In the genomic region with DNA sequence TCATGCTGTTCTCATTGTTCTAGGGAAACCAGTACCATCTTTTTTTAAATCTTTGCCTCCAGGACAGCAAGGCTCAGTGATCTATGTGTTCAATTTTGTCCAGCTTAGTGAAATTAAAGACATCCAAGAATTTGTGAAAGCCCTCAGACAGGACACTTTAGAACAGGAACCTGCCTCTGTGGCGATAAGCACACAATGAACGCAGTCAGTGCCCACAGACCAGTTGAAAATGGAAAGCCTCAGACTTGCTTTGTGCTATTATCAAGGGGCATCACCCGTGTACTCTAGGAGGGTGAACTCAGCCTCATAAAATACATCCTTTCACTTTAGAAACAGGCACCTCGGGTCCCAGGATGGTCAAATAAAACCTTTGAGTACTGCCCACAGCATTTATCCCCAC, we compare ENCODE assay signal across 11 cellular contexts. TPM values are rescaled to one million over a fixed set of nuclear protein-coding genes. Genes with fewer than 3 reads are reported as not detected.
DNase-seq lines count a peak whose midpoint lies in the region; ATAC-seq and TF ChIP-seq lines count a peak whose summit lies in the region.
"Had no signal": no experiment of that assay in that cellular context is flagged by ENCODE, and none has a peak within 500 bp of the region (broad histone marks: within the 10 kb centered on the region; RNA-seq: fewer than 3 reads in every experiment).

No MANE protein-coding gene starts in this region.

- peaks cover 24% of the 10 kb centered on the region for H3K27me3 Mint-ChIP-seq in activated CD8-positive, alpha-beta T cell treated with anti-CD3 and anti-CD28 coated beads for 36 hours
- peaks cover 42% of the 10 kb centered on the region for H3K27me3 Mint-ChIP-seq in stimulated activated naive CD8-positive, alpha-beta T cell treated with anti-CD3 and anti-CD28 coated beads, Interleukin-15, amount 100 ng/mL, for 72 hours

- WGBS in hepatocyte (ENCODE audit: low lambda C conversion rate, missing lambda C conversion rate), result 73% methylated on average over 4 of the region's 4 CpGs

- no peaks in the 10 kb centered on the region for H3K27me3 ChIP-seq in hepatocyte
- H3K27me3 ChIP-seq: ovary had no signal

- no peak overlapping the region for H3K27ac Mint-ChIP-seq in activated CD8-positive, alpha-beta T cell treated with anti-CD3 and anti-CD28 coated beads for 36 hours
- H3K27ac Mint-ChIP-seq in stimulated activated naive CD8-positive, alpha-beta T cell treated with anti-CD3 and anti-CD28 coated beads, Interleukin-15, amount 100 ng/mL, for 72 hours, result peak overlapping the region in 1 of 2 donors; percentile 57
- H3K27ac Mint-ChIP-seq: CD14-positive monocyte, memory B cell had no signal

- H4K20me1 ChIP-seq in hepatocyte (ENCODE audit: insufficient read depth, poor library complexity, severe bottlenecking), result no peaks in the 10 kb centered on the region

- no peaks in the 10 kb centered on the region for H3K36me3 Mint-ChIP-seq in activated CD8-positive, alpha-beta T cell treated with anti-CD3 and anti-CD28 coated beads for 36 hours (ENCODE audit: low read depth)
- H3K36me3 Mint-ChIP-seq: CD14-positive monocyte, memory B cell had no signal

- peaks cover 16% of the 10 kb centered on the region for H3K4me1 ChIP-seq in hepatocyte (ENCODE audit: insufficient read depth)

- no peaks in the 10 kb centered on the region for H3K9me2 ChIP-seq in hepatocyte (replicated peaks; ENCODE audit: insufficient read depth)

- no peaks in the 10 kb centered on the region for H3K79me2 ChIP-seq in hepatocyte

- H3K4me2 ChIP-seq in hepatocyte, result peak overlapping the region; percentile 68

- peaks cover 20% of the 10 kb centered on the region for H3K4me1 Mint-ChIP-seq in activated CD8-positive, alpha-beta T cell treated with anti-CD3 and anti-CD28 coated beads for 36 hours (ENCODE audit: low read depth)
- H3K4me1 Mint-ChIP-seq in stimulated activated naive CD8-positive, alpha-beta T cell treated with anti-CD3 and anti-CD28 coated beads, Interleukin-15, amount 100 ng/mL, for 72 hours, result peaks cover 22% of the 10 kb centered on the region
- H3K4me1 Mint-ChIP-seq: memory B cell had no signal

- no peak overlapping the region for H3K4me3 Mint-ChIP-seq in activated CD8-positive, alpha-beta T cell treated with anti-CD3 and anti-CD28 coated beads for 36 hours
- H3K4me3 Mint-ChIP-seq in stimulated activated naive CD8-positive, alpha-beta T cell treated with anti-CD3 and anti-CD28 coated beads, Interleukin-15, amount 100 ng/mL, for 72 hours, result peak overlapping the region; percentile 5 to 36
- H3K4me3 Mint-ChIP-seq: CD14-positive monocyte, memory B cell had no signal

- no peak for TF ChIP-seq CTCF in activated CD8-positive, alpha-beta T cell treated with anti-CD3 and anti-CD28 coated beads for 36 hours (IDR thresholded peaks at IDR 0.05)
- TF ChIP-seq CTCF in hepatocyte (IDR thresholded peaks at IDR 0.05; ENCODE audit: poor library complexity), result no peak

- H3K9me3 ChIP-seq in hepatocyte (ENCODE audit: low read depth), result no peaks in the 10 kb centered on the region
- H3K9me3 ChIP-seq: ovary had no signal

- H3K9me3 Mint-ChIP-seq in activated CD8-positive, alpha-beta T cell treated with anti-CD3 and anti-CD28 coated beads for 36 hours, result no peaks in the 10 kb centered on the region
- H3K9me3 Mint-ChIP-seq in stimulated activated naive CD8-positive, alpha-beta T cell treated with anti-CD3 and anti-CD28 coated beads, Interleukin-15, amount 100 ng/mL, for 72 hours, result no peaks in the 10 kb centered on the region
- H3K9me3 Mint-ChIP-seq: memory B cell had no signal

- H3K4me3 ChIP-seq in hepatocyte, result no peak overlapping the region
- H3K4me3 ChIP-seq: ovary had no signal

- CTCF ChIA-PET in activated CD8-positive, alpha-beta T cell treated with anti-CD3 and anti-CD28 coated beads for 36 hours (lab: Charles Lee), result no interaction called here

- peak overlapping the region; percentile 14 for H2AFZ ChIP-seq in hepatocyte

- POLR2A ChIA-PET in activated CD8-positive, alpha-beta T cell treated with anti-CD3 and anti-CD28 coated beads for 36 hours (lab: Charles Lee), result no interaction called here

- DNase-seq in NCI-H69 (lab: John Stamatoyannopoulos, UW) (peak; percentile 25), hepatocyte (ENCODE audit: low spot score) (no peak), NCI-H524 (lab: John Stamatoyannopoulos, UW) (no peak), DMS53 (lab: John Stamatoyannopoulos, UW) (no peak), germinal center (ENCODE audit: low spot score) (no peak)
- no peak for DNase-seq in activated CD8-positive, alpha-beta T cell treated with anti-CD3 and anti-CD28 coated beads for 36 hours
- DNase-seq in stimulated activated naive CD8-positive, alpha-beta T cell treated with anti-CD3 and anti-CD28 coated beads, Interleukin-15, amount 100 ng/mL, for 72 hours, result no peak
- DNase-seq: ovary; stimulated activated CD4-positive, alpha-beta T cell treated with anti-CD3 and anti-CD28 coated beads, Interleukin-15, amount 100 ng/mL, for 24 hours had no signal

- peak; percentile 30 for ATAC-seq in activated CD8-positive, alpha-beta T cell treated with anti-CD3 and anti-CD28 coated beads for 36 hours
- ATAC-seq in stimulated activated naive CD8-positive, alpha-beta T cell treated with anti-CD3 and anti-CD28 coated beads, Interleukin-15, amount 100 ng/mL, for 72 hours, result no peak

- H3K36me3 ChIP-seq in hepatocyte (replicated peaks; ENCODE audit: insufficient read depth, low read depth), result no peaks in the 10 kb centered on the region
- H3K36me3 ChIP-seq: ovary had no signal

- H3K27ac ChIP-seq in hepatocyte, result peak overlapping the region; percentile 92
- H3K27ac ChIP-seq: ovary had no signal

- intact Hi-C loops in activated CD8-positive, alpha-beta T cell treated with anti-CD3 and anti-CD28 coated beads for 36 hours (cut with micrococcal nuclease), result no loop called here

RNA-seq across cellular contexts. Expression of a gene that starts 20.1 kb away (rescaled TPM):
- 10 to 100 TPM; 78.3 to 80.5 TPM for total RNA-seq in activated CD8-positive, alpha-beta T cell treated with anti-CD3 and anti-CD28 coated beads for 36 hours
- total RNA-seq in hepatocyte, result 198 and 218 TPM in 2 replicates
- polyA plus RNA-seq in hepatocyte, result 228 and 242 TPM in 2 replicates
